ENCODE assay signal across 31 cellular contexts in genomic region chr18:21454725-21455124, GRCh38.
"Had no signal": no experiment of that assay in that cellular context is flagged by ENCODE, and none has a peak within 500 bp of the region (broad histone marks: within the 10 kb centered on the region; RNA-seq: fewer than 3 reads in every experiment).

No MANE protein-coding gene starts in this region.

- DNase-seq: activated CD4-positive, alpha-beta T cell treated with anti-CD3 and anti-CD28 coated beads for 1 hour; activated CD4-positive, alpha-beta T cell treated with anti-CD3 and anti-CD28 coated beads for 48 hours; activated CD4-positive, CD25-positive, alpha-beta regulatory T cell; activated CD8-positive, alpha-beta T cell treated with anti-CD3 and anti-CD28 coated beads for 36 hours; activated effector memory CD4-positive, alpha-beta T cell treated with anti-CD3 and anti-CD28 coated beads, Interleukin-2, amount 50 U/mL, for 16 hours; activated naive CD4-positive, alpha-beta T cell; activated naive CD4-positive, alpha-beta T cell treated with anti-CD3 and anti-CD28 coated beads, Interleukin-2, amount 50 U/mL, for 16 hours; activated naive CD8-positive, alpha-beta T cell treated with anti-CD3 and anti-CD28 coated beads for 36 hours; activated T-cell treated with anti-CD3 and anti-CD28 coated beads, Interleukin-2, amount 50 U/mL, for 1 hour; activated T-cell treated with anti-CD3 and anti-CD28 coated beads, Interleukin-2, amount 50 U/mL, for 72 hours; amygdala; NCI-H1092 treated with DMSO at 0.1 percent for 48 hours; NCI-H146; NCI-H187; NCI-H2029 treated with DMSO at 0.1 percent for 48 hours; NCI-H2107; NCI-H2171; NCI-H510A; NCI-H82; NK-92 treated with Interleukin-12 subunit alpha and Interleukin-12 subunit beta, amount 100 ng/mL, for 24 hours; PC-9; Right ventricle myocardium superior; SW 1271; T-helper 1 cell; T-helper 2 cell; T-helper 9 cell had no signal

- H3K9ac ChIP-seq: KMS-11 had no signal

- H3K4me3 ChIP-seq: ascending aorta, cardiac muscle cell, PC-9 had no signal

- H3K4me2 ChIP-seq: KMS-11, PC-9 had no signal

- ATAC-seq: activated CD8-positive, alpha-beta T cell treated with anti-CD3 and anti-CD28 coated beads for 36 hours; activated T-cell treated with anti-CD3 and anti-CD28 coated beads, Interleukin-2, amount 50 U/mL, for 72 hours; activated T-helper 17 cell treated with anti-CD3 and anti-CD28 coated beads, Interleukin-2, amount 50 U/mL, for 72 hours had no signal

- H3K9me3 ChIP-seq: ascending aorta had no signal

- H3K27me3 ChIP-seq: ascending aorta, cardiac muscle cell had no signal

- H3K36me3 ChIP-seq: ascending aorta, cardiac muscle cell had no signal

- H3K27ac ChIP-seq: ascending aorta, cardiac muscle cell, KMS-11, PC-9, VCaP had no signal
